ENCODE assay signal across 1 cellular context in genomic region chr3:48472923-48473616, GRCh38.
TF ChIP-seq lines count a peak whose summit lies in the region.

No MANE protein-coding gene starts in this region.

TF ChIP-seq in HepG2, 621 proteins besides CTCF, POLR2A, EP300 and RAD21 (continued from another document and continues in another):
- TF ChIP-seq ZSCAN25 (CRISPR knock-in tag; IDR thresholded peaks at IDR 0.05) (peak; percentile 81; the same call in 1 of the 2 replicates), THYN1 (CRISPR knock-in tag; IDR thresholded peaks at IDR 0.05; ENCODE audit: borderline replicate concordance, low read depth) (no peak), GATAD1 (CRISPR knock-in tag; IDR thresholded peaks at IDR 0.05) (peak; percentile 63; the same call in 1 of the 2 replicates), TEAD3 (CRISPR knock-in tag; optimal IDR thresholded peaks at IDR 0.05; ENCODE audit: borderline replicate concordance) (peak; percentile 41), RARA (CRISPR knock-in tag; IDR thresholded peaks at IDR 0.05) (peak; percentile 61), ESRRA (CRISPR knock-in tag; IDR thresholded peaks at IDR 0.05; ENCODE audit: low read depth) (peak; percentile 61; the same call in 1 of the 2 replicates), CC2D1A (CRISPR knock-in tag; IDR thresholded peaks at IDR 0.05) (no peak), ZHX1 (CRISPR knock-in tag; IDR thresholded peaks at IDR 0.05; ENCODE audit: low read depth) (peak; percentile 69; the same call in 1 of the 2 replicates), HNF1A (IDR thresholded peaks at IDR 0.05; ENCODE audit: low read depth) (0 out of 2 replicates have a peak, but pooled peaks have one; percentile 12), HNF1A (CRISPR knock-in tag; IDR thresholded peaks at IDR 0.05; ENCODE audit: borderline replicate concordance) (0 out of 2 replicates have a peak, but pooled peaks have one; percentile 20), ZNF790 (CRISPR knock-in tag; IDR thresholded peaks at IDR 0.05; ENCODE audit: borderline replicate concordance) (peak; percentile 72; the same call in 1 of the 2 replicates), ZNF414 (CRISPR knock-in tag; IDR thresholded peaks at IDR 0.05) (peak; percentile 93; the same call in 1 of the 2 replicates), ZNF205 (CRISPR knock-in tag; IDR thresholded peaks at IDR 0.05) (peak; percentile 74), STAT5B (CRISPR knock-in tag; IDR thresholded peaks at IDR 0.05) (0 out of 2 replicates have a peak, but pooled peaks have one; percentile 17), MTA3 (CRISPR knock-in tag; IDR thresholded peaks at IDR 0.05) (no peak), HMG20B (CRISPR knock-in tag; conservative IDR thresholded peaks at IDR 0.05) (0 out of 2 replicates have a peak, but pooled peaks have one; percentile 11), HNRNPLL (IDR thresholded peaks at IDR 0.05; ENCODE audit: low read depth, low read length, poor library complexity, severe bottlenecking) (no peak), ZNF143 (CRISPR knock-in tag; IDR thresholded peaks at IDR 0.05) (peak; percentile 32; the same call in 1 of the 2 replicates), TAF1 (CRISPR knock-in tag; IDR thresholded peaks at IDR 0.05) (peak; percentile 77), FOSL2 (CRISPR knock-in tag; IDR thresholded peaks at IDR 0.05) (peak; percentile 42; the same call in 1 of the 2 replicates), ZNF274 (CRISPR knock-in tag; IDR thresholded peaks at IDR 0.05) (peak; percentile 81), CBX1 (IDR thresholded peaks at IDR 0.05; ENCODE audit: low read depth) (peak; percentile 93), RFXANK (CRISPR knock-in tag; IDR thresholded peaks at IDR 0.05) (no peak), ZNF839 (CRISPR knock-in tag; IDR thresholded peaks at IDR 0.05; ENCODE audit: borderline replicate concordance) (peak; percentile 65; the same call in 1 of the 2 replicates), ZNF724P (CRISPR knock-in tag; IDR thresholded peaks at IDR 0.05; ENCODE audit: borderline replicate concordance) (0 out of 2 replicates have a peak, but pooled peaks have one; percentile 43), PPARG (CRISPR knock-in tag; conservative IDR thresholded peaks at IDR 0.05) (0 out of 2 replicates have a peak, but pooled peaks have one; percentile 23), ZNF180 (CRISPR knock-in tag; IDR thresholded peaks at IDR 0.05; ENCODE audit: borderline replicate concordance, low read depth) (no peak), ZNF710 (CRISPR knock-in tag; IDR thresholded peaks at IDR 0.05; ENCODE audit: borderline replicate concordance) (peak; percentile 22; the same call in 1 of the 2 replicates), ZNF788 (CRISPR knock-in tag; IDR thresholded peaks at IDR 0.05; ENCODE audit: borderline replicate concordance) (peak; percentile 70; the same call in 1 of the 2 replicates), ZFP1 (CRISPR knock-in tag; IDR thresholded peaks at IDR 0.05) (0 out of 2 replicates have a peak, but pooled peaks have one; percentile 71), PAXIP1 (CRISPR knock-in tag; conservative IDR thresholded peaks at IDR 0.05) (peak; percentile 97), CREB3 (CRISPR knock-in tag; IDR thresholded peaks at IDR 0.05) (no peak), ZNF784 (CRISPR knock-in tag; IDR thresholded peaks at IDR 0.05; ENCODE audit: borderline replicate concordance) (peak; percentile 88; the same call in 1 of the 2 replicates), ZNF317 (CRISPR knock-in tag; IDR thresholded peaks at IDR 0.05) (no peak), CCDC6 (CRISPR knock-in tag; IDR thresholded peaks at IDR 0.05) (0 out of 2 replicates have a peak, but pooled peaks have one; percentile 50), HNRNPH1 (optimal IDR thresholded peaks at IDR 0.05; ENCODE audit: low read depth, low read length) (peak; percentile 27), SPEN (CRISPR knock-in tag; IDR thresholded peaks at IDR 0.05; ENCODE audit: low read depth) (peak; percentile 86), ZNF629 (CRISPR knock-in tag; conservative IDR thresholded peaks at IDR 0.05) (no peak), NONO (IDR thresholded peaks at IDR 0.05) (no peak), NONO (CRISPR knock-in tag; conservative IDR thresholded peaks at IDR 0.05) (peak; percentile 66; the same call in 1 of the 2 replicates), SKI (IDR thresholded peaks at IDR 0.05; ENCODE audit: partially characterized antibody) (peak; percentile 44), ZNF749 (CRISPR knock-in tag; IDR thresholded peaks at IDR 0.05; ENCODE audit: borderline replicate concordance) (0 out of 2 replicates have a peak, but pooled peaks have one; percentile 52), ATF6 (CRISPR knock-in tag; conservative IDR thresholded peaks at IDR 0.05) (0 out of 2 replicates have a peak, but pooled peaks have one; percentile 55), XRCC5 (optimal IDR thresholded peaks at IDR 0.05; ENCODE audit: low read length) (peak; percentile 77)
